ENCODE assay signal across 15 cellular contexts in genomic region chr5:149215478-149216042, GRCh38. TPM values are rescaled to one million over a fixed set of nuclear protein-coding genes. Genes with fewer than 3 reads are reported as not detected.
DNase-seq lines count a peak whose midpoint lies in the region; ATAC-seq and TF ChIP-seq lines count a peak whose summit lies in the region.
"Had no signal": no experiment of that assay in that cellular context is flagged by ENCODE, and none has a peak within 500 bp of the region (broad histone marks: within the 10 kb centered on the region; RNA-seq: fewer than 3 reads in every experiment).

No MANE protein-coding gene starts in this region.

- no peak for TF ChIP-seq POLR2A in adrenal gland (IDR thresholded peaks at IDR 0.05)

- no peaks in the 10 kb centered on the region for H3K9me3 Mint-ChIP-seq in HFFc6
- no peaks in the 10 kb centered on the region for H3K9me3 Mint-ChIP-seq in activated CD4-positive, alpha-beta memory T cell treated with anti-CD3 and anti-CD28 coated beads, Interleukin-2, amount 10 ng/mL, durations not matched to agents 7 days and 5 days
- H3K9me3 Mint-ChIP-seq: CD8-positive, alpha-beta memory T cell had no signal

- no peaks in the 10 kb centered on the region for H3K36me3 ChIP-seq in adrenal gland (replicated peaks in 1 of 2)
- H3K36me3 ChIP-seq in left ventricle myocardium inferior = peaks cover 59% of the 10 kb centered on the region
- H3K36me3 ChIP-seq in tibial artery = peaks cover 0 to 11% (median 0%) of the 10 kb centered on the region in 3 donors

- H3K4me3 ChIP-seq in adrenal gland (no peak overlapping the region), left ventricle myocardium inferior (no peak overlapping the region), tibial artery (no peak overlapping the region)
- H3K4me3 ChIP-seq: thoracic aorta had no signal

- ATAC-seq in GM18909 (IDR thresholded peaks at IDR 0.05; ENCODE audit: poor library complexity, unreplicated experiment) = no peak

- H3K4me1 ChIP-seq in adrenal gland (replicated peaks in 1 of 2) = peaks cover 0 to 5% of the 10 kb centered on the region in 2 donors
- H3K4me1 ChIP-seq in left ventricle myocardium inferior = peaks cover 84% of the 10 kb centered on the region
- H3K4me1 ChIP-seq in tibial artery = no peaks in the 10 kb centered on the region

- no peaks in the 10 kb centered on the region; the same call in 1 of the 2 replicates for H3K27me3 Mint-ChIP-seq in HFFc6 (ENCODE audit: insufficient read depth)
- H3K27me3 Mint-ChIP-seq in activated CD4-positive, alpha-beta memory T cell treated with anti-CD3 and anti-CD28 coated beads, Interleukin-2, amount 10 ng/mL, durations not matched to agents 7 days and 5 days = no peaks in the 10 kb centered on the region

- H3K9me3 ChIP-seq in adrenal gland (replicated peaks in 1 of 3) (no peaks in the 10 kb centered on the region), left ventricle myocardium inferior (replicated peaks) (no peaks in the 10 kb centered on the region), tibial artery (no peaks in the 10 kb centered on the region)
- H3K9me3 ChIP-seq: thoracic aorta had no signal

- POLR2A ChIA-PET in activated CD4-positive, alpha-beta memory T cell treated with anti-CD3 and anti-CD28 coated beads, Interleukin-2, amount 10 ng/mL, durations not matched to agents 7 days and 5 days (lab: Charles Lee) = no interaction called here

- peaks cover 57% of the 10 kb centered on the region for H3K4me1 Mint-ChIP-seq in HFFc6 (ENCODE audit: low read depth)
- no peaks in the 10 kb centered on the region for H3K4me1 Mint-ChIP-seq in activated CD4-positive, alpha-beta memory T cell treated with anti-CD3 and anti-CD28 coated beads, Interleukin-2, amount 10 ng/mL, durations not matched to agents 7 days and 5 days

- H3K27ac Mint-ChIP-seq in HFFc6 = peak overlapping the region; percentile 72
- H3K27ac Mint-ChIP-seq in activated CD4-positive, alpha-beta memory T cell treated with anti-CD3 and anti-CD28 coated beads, Interleukin-2, amount 10 ng/mL, durations not matched to agents 7 days and 5 days = no peak overlapping the region
- H3K27ac Mint-ChIP-seq: CD8-positive, alpha-beta memory T cell; progenitor cell of endocrine pancreas had no signal

- WGBS in adrenal gland, 4 donors = 61 to 76% (median 68%) methylated on average over 4 of the region's 4 CpGs

- intact Hi-C loops in adrenal gland (cut with DNase I) = no loop called here
- intact Hi-C loops in left ventricle myocardium inferior (cut with micrococcal nuclease) = no loop called here
- intact Hi-C loops in tibial artery (cut with DNase I; ENCODE audit: low total_unique reads) = no loop called here

- H3K36me3 Mint-ChIP-seq in HFFc6 (ENCODE audit: low read depth) = peaks cover 52% of the 10 kb centered on the region
- H3K36me3 Mint-ChIP-seq in activated CD4-positive, alpha-beta memory T cell treated with anti-CD3 and anti-CD28 coated beads, Interleukin-2, amount 10 ng/mL, durations not matched to agents 7 days and 5 days (ENCODE audit: low read depth) = no peaks in the 10 kb centered on the region
- H3K36me3 Mint-ChIP-seq: CD8-positive, alpha-beta memory T cell had no signal

- DNase-seq in HFFc6 = peak; percentile 62
- DNase-seq in adrenal gland = peak in 6 of 7 donors; percentile 22 to 65 (median 38)
- peak; percentile 44 for DNase-seq in left ventricle myocardium inferior
- DNase-seq in tibial artery = peak; percentile 77 to 85
- DNase-seq in DMS53 treated with DMSO at 0.1 percent for 48 hours (lab: John Stamatoyannopoulos, UW; ENCODE audit: unreplicated experiment) = no peak
- DNase-seq in activated CD4-positive, alpha-beta memory T cell treated with anti-CD3 and anti-CD28 coated beads, Interleukin-2, amount 10 ng/mL, durations not matched to agents 7 days and 5 days = no peak
- DNase-seq: activated naive CD4-positive, alpha-beta T cell treated with Interleukin-2 at 50 U/mL for 16 hours; CD8-positive, alpha-beta memory T cell; effector CD8-positive, alpha-beta T cell; GF-D8; NCI-H226 had no signal

- H3K27ac ChIP-seq in adrenal gland (peak overlapping the region in 1 of 5 donors; percentile 40), left ventricle myocardium inferior (replicated peaks) (peak overlapping the region; percentile 87), tibial artery (no peak overlapping the region)
- H3K27ac ChIP-seq: thoracic aorta, VCaP had no signal

- CTCF ChIA-PET in activated CD4-positive, alpha-beta memory T cell treated with anti-CD3 and anti-CD28 coated beads, Interleukin-2, amount 10 ng/mL, durations not matched to agents 7 days and 5 days (lab: Charles Lee) = no interaction called here

- TF ChIP-seq CTCF in HFFc6 (IDR thresholded peaks at IDR 0.05) (no peak), adrenal gland (IDR thresholded peaks at IDR 0.05) (no peak), left ventricle myocardium inferior (IDR thresholded peaks at IDR 0.05; ENCODE audit: borderline replicate concordance) (no peak), tibial artery (IDR thresholded peaks at IDR 0.05) (no peak)

- H3K27me3 ChIP-seq in adrenal gland (no peaks in the 10 kb centered on the region), left ventricle myocardium inferior (ENCODE audit: low read depth) (no peaks in the 10 kb centered on the region), tibial artery (no peaks in the 10 kb centered on the region)

- no peak overlapping the region; the same call in 1 of the 2 replicates for H3K4me3 Mint-ChIP-seq in HFFc6
- no peak overlapping the region for H3K4me3 Mint-ChIP-seq in activated CD4-positive, alpha-beta memory T cell treated with anti-CD3 and anti-CD28 coated beads, Interleukin-2, amount 10 ng/mL, durations not matched to agents 7 days and 5 days
- H3K4me3 Mint-ChIP-seq: CD8-positive, alpha-beta memory T cell had no signal

RNA-seq across cellular contexts. Expression of gene AFAP1L1, which starts 56.1 kb away (rescaled TPM):
- total RNA-seq in HFFc6 (2021; fragmentation: NEBNext Ultra II Directional; extraction: Animal tissue kit (Norgen Biotek cat#: 25700)) = 1 to 10 TPM; 3.2 to 7.5 (median 5.4) TPM
- 10 to 100 TPM in 3 of 8 donors, 1 to 10 TPM in 5; 6.2 to 13.4 (median 9.7) TPM for total RNA-seq in adrenal gland
- polyA plus RNA-seq in adrenal gland = 10 to 100 TPM in 1 of 3 donors, 1 to 10 TPM in 2; 4.3 to 13.4 (median 5.2) TPM
- total RNA-seq in left ventricle myocardium inferior = 40.6 TPM
- not detected for total RNA-seq in activated CD4-positive, alpha-beta memory T cell treated with anti-CD3 and anti-CD28 coated beads, Interleukin-2, amount 10 ng/mL, durations not matched to agents 7 days and 5 days
- polyA plus RNA-seq: CD8-positive, alpha-beta memory T cell had no signal

Comparison
In these comparisons a context has a peak if more than half of its experiments do, and no peak if none do; other contexts are left out.
1. DNase-seq: peak in HFFc6 (single experiment), adrenal gland (6 of 7), left ventricle myocardium inferior (single experiment) and tibial artery (2 of 2); none in DMS53 treated with DMSO at 0.1 percent for 48 hours (single experiment) and activated CD4-positive, alpha-beta memory T cell treated with anti-CD3 and anti-CD28 coated beads, Interleukin-2, amount 10 ng/mL, durations not matched to agents 7 days and 5 days (single experiment).